ENCODE assay signal across 26 cellular contexts in the genomic region with DNA sequence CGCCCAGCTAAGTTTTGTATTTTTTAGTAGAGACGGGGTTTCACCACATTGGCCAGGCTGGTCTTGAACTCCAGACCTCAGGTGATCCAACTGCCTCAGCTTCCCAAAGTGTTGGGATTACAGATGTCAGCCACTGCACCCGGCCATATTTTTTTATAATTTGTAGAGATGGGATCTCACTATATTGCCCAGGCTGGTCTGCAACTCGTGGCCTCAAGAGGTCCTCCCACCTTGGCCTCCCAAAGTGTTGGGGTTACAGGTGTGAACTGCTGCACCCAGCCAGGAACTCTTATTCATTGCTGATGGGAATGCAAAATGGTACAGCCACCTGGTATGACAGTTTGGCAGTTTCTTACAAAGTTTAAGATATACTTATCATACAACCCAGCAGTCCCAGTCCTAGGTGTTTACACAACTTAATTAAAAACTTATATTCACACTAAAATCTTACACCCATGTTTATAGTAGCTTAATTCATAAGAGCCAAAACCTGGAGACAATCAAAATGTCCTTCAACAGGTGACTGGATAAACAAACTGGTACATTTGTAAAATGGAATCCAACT.
"Had no signal": no experiment of that assay in that cellular context is flagged by ENCODE, and none has a peak within 500 bp of the region (broad histone marks: within the 10 kb centered on the region; RNA-seq: fewer than 3 reads in every experiment).

No MANE protein-coding gene starts in this region.

- DNase-seq: heart right ventricle; islet precursor cell; left ventricle myocardium inferior; mesendoderm; naive B cell; natural killer cell; nephron progenitor cell; occipital lobe; small intestine; stimulated activated CD4-positive, alpha-beta T cell treated with anti-CD3 and anti-CD28 coated beads, Interleukin-4, amount 100 ng/mL, for 24 hours; stimulated activated naive CD4-positive, alpha-beta T cell treated with Interleukin-2 at 50 U/mL for 16 hours; stimulated activated naive CD8-positive, alpha-beta T cell treated with anti-CD3 and anti-CD28 coated beads, Interleukin-15, amount 100 ng/mL, for 72 hours; substantia nigra; testis; thyroid gland; transverse colon had no signal

- H3K9me3 ChIP-seq: neutrophil, right atrium auricular region, testis, thyroid gland, transverse colon, upper lobe of left lung had no signal

- H3K36me3 ChIP-seq: heart right ventricle, left ventricle myocardium inferior, neural progenitor cell, neutrophil, right atrium auricular region, spleen, thyroid gland, transverse colon, upper lobe of left lung had no signal

- FAIRE-seq: small intestine, urothelium cell line had no signal

- H3K27ac ChIP-seq: heart right ventricle, hepatocyte, left ventricle myocardium inferior, neural progenitor cell, neutrophil, right atrium auricular region, spleen, testis, thyroid gland, transverse colon, upper lobe of left lung had no signal

- H3K27me3 ChIP-seq: heart right ventricle, hepatocyte, neural progenitor cell, neutrophil, right atrium auricular region, spleen, testis, thyroid gland, transverse colon, upper lobe of left lung had no signal

- H3K4me2 ChIP-seq: hepatocyte, neural progenitor cell had no signal

- H3K4me3 ChIP-seq: heart right ventricle, hepatocyte, left ventricle myocardium inferior, lung, neural progenitor cell, right atrium auricular region, spleen, testis, thyroid gland, transverse colon, upper lobe of left lung had no signal

- H3K4me1 ChIP-seq: heart right ventricle, left ventricle myocardium inferior, neural progenitor cell, right atrium auricular region, spleen, testis, thyroid gland, transverse colon, upper lobe of left lung had no signal

- H3K9ac ChIP-seq: neural progenitor cell had no signal

- ATAC-seq: heart right ventricle; natural killer cell; sciatic nerve; stimulated activated effector memory CD8-positive, alpha-beta T cell treated with anti-CD3 and anti-CD28 coated beads, Interleukin-12 subunit alpha, Interleukin-12 subunit beta, amount 100 ng/mL, for 72 hours; stimulated activated naive CD8-positive, alpha-beta T cell treated with anti-CD3 and anti-CD28 coated beads, Interleukin-15, amount 100 ng/mL, for 72 hours had no signal

- H2AFZ ChIP-seq: hepatocyte, neural progenitor cell had no signal

- H3K79me2 ChIP-seq: hepatocyte had no signal
